In the genomic region with DNA sequence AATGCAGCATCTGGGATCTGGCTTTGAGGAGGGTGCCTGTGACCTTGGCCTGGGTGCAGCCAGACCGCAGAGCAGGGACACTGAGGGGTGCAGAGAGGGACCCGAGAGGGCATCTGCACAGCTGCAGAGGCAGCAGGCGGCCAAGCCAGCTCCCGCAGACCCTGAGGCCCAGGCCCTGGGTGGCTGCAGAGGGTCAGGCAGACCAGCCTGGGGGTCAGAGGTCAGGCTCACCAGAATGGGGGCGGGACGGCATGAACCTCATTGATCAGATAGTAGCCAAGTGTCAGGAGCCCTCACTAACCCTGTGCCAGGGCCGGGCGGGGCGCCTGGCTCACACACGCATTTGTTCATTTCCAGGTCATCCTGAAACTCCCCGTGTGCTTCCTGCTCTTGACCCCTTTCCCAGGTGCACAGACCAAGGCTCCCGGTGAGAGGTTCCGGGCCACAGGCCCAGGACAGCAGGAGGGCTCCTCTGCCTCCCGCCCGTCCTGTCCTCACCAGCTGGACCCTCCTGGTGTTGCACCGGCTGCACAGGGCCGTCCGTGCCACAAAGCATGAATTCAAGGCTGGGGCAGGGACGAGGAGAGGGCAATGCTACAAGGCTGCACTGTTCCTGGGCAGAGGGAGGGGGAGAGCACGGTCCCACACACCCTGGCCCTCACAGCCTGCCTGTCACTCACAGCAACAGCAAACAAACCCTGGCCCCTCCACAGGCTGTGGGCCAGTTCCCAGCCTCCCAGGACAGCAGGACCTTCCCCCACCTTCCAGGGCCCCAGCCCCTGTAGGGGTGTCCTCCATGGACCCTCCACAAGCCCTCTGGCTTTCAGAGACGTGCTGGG, we compare ENCODE assay signal across 1 cellular context.
A peak's percentile ranks its signal among the peaks of the same experiment; 100 is the strongest.
TF ChIP-seq lines count a peak whose summit lies in the region.

No MANE protein-coding gene starts in this region.

TF ChIP-seq in HepG2, 621 proteins besides CTCF, POLR2A, EP300 and RAD21:
- no peak for TF ChIP-seq FOXK2 (IDR thresholded peaks at IDR 0.05)
- TF ChIP-seq ZNF383 (CRISPR knock-in tag; IDR thresholded peaks at IDR 0.05; ENCODE audit: borderline replicate concordance): no peak
- peak; percentile 19; the same call in 1 of the 2 replicates for TF ChIP-seq SAP130 (CRISPR knock-in tag; IDR thresholded peaks at IDR 0.05; ENCODE audit: low read depth)
- TF ChIP-seq, protein P1, sequence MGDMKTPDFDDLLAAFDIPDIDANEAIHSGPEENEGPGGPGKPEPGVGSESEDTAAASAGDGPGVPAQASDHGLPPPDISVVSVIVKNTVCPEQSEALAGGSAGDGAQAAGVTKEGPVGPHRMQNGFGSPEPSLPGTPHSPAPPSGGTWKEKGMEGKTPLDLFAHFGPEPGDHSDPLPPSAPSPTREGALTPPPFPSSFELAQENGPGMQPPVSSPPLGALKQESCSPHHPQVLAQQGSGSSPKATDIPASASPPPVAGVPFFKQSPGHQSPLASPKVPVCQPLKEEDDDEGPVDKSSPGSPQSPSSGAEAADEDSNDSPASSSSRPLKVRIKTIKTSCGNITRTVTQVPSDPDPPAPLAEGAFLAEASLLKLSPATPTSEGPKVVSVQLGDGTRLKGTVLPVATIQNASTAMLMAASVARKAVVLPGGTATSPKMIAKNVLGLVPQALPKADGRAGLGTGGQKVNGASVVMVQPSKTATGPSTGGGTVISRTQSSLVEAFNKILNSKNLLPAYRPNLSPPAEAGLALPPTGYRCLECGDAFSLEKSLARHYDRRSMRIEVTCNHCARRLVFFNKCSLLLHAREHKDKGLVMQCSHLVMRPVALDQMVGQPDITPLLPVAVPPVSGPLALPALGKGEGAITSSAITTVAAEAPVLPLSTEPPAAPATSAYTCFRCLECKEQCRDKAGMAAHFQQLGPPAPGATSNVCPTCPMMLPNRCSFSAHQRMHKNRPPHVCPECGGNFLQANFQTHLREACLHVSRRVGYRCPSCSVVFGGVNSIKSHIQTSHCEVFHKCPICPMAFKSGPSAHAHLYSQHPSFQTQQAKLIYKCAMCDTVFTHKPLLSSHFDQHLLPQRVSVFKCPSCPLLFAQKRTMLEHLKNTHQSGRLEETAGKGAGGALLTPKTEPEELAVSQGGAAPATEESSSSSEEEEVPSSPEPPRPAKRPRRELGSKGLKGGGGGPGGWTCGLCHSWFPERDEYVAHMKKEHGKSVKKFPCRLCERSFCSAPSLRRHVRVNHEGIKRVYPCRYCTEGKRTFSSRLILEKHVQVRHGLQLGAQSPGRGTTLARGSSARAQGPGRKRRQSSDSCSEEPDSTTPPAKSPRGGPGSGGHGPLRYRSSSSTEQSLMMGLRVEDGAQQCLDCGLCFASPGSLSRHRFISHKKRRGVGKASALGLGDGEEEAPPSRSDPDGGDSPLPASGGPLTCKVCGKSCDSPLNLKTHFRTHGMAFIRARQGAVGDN (CRISPR knock-in tag; IDR thresholded peaks at IDR 0.05): peak; percentile 48
- TF ChIP-seq ZFX (CRISPR knock-in tag; IDR thresholded peaks at IDR 0.05; ENCODE audit: low read depth): peak; percentile 28; the same call in 1 of the 2 replicates
- no peak for TF ChIP-seq HHEX (CRISPR knock-in tag; IDR thresholded peaks at IDR 0.05)
- TF ChIP-seq, protein P2, sequence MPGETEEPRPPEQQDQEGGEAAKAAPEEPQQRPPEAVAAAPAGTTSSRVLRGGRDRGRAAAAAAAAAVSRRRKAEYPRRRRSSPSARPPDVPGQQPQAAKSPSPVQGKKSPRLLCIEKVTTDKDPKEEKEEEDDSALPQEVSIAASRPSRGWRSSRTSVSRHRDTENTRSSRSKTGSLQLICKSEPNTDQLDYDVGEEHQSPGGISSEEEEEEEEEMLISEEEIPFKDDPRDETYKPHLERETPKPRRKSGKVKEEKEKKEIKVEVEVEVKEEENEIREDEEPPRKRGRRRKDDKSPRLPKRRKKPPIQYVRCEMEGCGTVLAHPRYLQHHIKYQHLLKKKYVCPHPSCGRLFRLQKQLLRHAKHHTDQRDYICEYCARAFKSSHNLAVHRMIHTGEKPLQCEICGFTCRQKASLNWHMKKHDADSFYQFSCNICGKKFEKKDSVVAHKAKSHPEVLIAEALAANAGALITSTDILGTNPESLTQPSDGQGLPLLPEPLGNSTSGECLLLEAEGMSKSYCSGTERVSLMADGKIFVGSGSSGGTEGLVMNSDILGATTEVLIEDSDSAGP (CRISPR knock-in tag; IDR thresholded peaks at IDR 0.05; ENCODE audit: borderline replicate concordance): peak; percentile 31; the same call in 1 of the 2 replicates
- TF ChIP-seq, protein P3, sequence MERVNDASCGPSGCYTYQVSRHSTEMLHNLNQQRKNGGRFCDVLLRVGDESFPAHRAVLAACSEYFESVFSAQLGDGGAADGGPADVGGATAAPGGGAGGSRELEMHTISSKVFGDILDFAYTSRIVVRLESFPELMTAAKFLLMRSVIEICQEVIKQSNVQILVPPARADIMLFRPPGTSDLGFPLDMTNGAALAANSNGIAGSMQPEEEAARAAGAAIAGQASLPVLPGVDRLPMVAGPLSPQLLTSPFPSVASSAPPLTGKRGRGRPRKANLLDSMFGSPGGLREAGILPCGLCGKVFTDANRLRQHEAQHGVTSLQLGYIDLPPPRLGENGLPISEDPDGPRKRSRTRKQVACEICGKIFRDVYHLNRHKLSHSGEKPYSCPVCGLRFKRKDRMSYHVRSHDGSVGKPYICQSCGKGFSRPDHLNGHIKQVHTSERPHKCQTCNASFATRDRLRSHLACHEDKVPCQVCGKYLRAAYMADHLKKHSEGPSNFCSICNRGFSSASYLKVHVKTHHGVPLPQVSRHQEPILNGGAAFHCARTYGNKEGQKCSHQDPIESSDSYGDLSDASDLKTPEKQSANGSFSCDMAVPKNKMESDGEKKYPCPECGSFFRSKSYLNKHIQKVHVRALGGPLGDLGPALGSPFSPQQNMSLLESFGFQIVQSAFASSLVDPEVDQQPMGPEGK (CRISPR knock-in tag; IDR thresholded peaks at IDR 0.05): peak; percentile 57; the same call in 1 of the 2 replicates
- TF ChIP-seq ZNF121 (CRISPR knock-in tag; IDR thresholded peaks at IDR 0.05): peak; percentile 92
- peak; percentile 89 for TF ChIP-seq HNRNPL (IDR thresholded peaks at IDR 0.05; ENCODE audit: low read depth, low read length)
- TF ChIP-seq ZNF629 (CRISPR knock-in tag; conservative IDR thresholded peaks at IDR 0.05): peak; percentile 67
- TF ChIP-seq, protein P4, sequence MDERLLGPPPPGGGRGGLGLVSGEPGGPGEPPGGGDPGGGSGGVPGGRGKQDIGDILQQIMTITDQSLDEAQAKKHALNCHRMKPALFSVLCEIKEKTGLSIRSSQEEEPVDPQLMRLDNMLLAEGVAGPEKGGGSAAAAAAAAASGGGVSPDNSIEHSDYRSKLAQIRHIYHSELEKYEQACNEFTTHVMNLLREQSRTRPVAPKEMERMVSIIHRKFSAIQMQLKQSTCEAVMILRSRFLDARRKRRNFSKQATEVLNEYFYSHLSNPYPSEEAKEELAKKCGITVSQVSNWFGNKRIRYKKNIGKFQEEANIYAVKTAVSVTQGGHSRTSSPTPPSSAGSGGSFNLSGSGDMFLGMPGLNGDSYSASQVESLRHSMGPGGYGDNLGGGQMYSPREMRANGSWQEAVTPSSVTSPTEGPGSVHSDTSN (CRISPR knock-in tag; IDR thresholded peaks at IDR 0.05): peak; percentile 72
- TF ChIP-seq NR2C2 (CRISPR knock-in tag; IDR thresholded peaks at IDR 0.05; ENCODE audit: borderline replicate concordance): peak; percentile 74
- TF ChIP-seq, protein P5, sequence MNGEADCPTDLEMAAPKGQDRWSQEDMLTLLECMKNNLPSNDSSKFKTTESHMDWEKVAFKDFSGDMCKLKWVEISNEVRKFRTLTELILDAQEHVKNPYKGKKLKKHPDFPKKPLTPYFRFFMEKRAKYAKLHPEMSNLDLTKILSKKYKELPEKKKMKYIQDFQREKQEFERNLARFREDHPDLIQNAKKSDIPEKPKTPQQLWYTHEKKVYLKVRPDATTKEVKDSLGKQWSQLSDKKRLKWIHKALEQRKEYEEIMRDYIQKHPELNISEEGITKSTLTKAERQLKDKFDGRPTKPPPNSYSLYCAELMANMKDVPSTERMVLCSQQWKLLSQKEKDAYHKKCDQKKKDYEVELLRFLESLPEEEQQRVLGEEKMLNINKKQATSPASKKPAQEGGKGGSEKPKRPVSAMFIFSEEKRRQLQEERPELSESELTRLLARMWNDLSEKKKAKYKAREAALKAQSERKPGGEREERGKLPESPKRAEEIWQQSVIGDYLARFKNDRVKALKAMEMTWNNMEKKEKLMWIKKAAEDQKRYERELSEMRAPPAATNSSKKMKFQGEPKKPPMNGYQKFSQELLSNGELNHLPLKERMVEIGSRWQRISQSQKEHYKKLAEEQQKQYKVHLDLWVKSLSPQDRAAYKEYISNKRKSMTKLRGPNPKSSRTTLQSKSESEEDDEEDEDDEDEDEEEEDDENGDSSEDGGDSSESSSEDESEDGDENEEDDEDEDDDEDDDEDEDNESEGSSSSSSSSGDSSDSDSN (CRISPR knock-in tag; IDR thresholded peaks at IDR 0.05): 0 out of 2 replicates have a peak, but pooled peaks have one; percentile 28
- TF ChIP-seq GABPA (IDR thresholded peaks at IDR 0.05; ENCODE audit: low read depth, low read length): 0 out of 2 replicates have a peak, but pooled peaks have one; percentile 13
- no peak for TF ChIP-seq GABPA (CRISPR knock-in tag; IDR thresholded peaks at IDR 0.05; ENCODE audit: low read depth)
